In genomic region chr20:63924241-63924640, GRCh38 we compare ENCODE assay signal across 18 cellular contexts. TPM values are rescaled to one million over a fixed set of nuclear protein-coding genes. Genes with fewer than 3 reads are reported as not detected.
DNase-seq lines count a peak whose midpoint lies in the region; ATAC-seq and TF ChIP-seq lines count a peak whose summit lies in the region.
"Had no signal": no experiment of that assay in that cellular context is flagged by ENCODE, and none has a peak within 500 bp of the region (broad histone marks: within the 10 kb centered on the region; RNA-seq: fewer than 3 reads in every experiment).

No MANE protein-coding gene starts in this region.

- DNase-seq in activated naive CD4-positive, alpha-beta T cell treated with anti-CD3 and anti-CD28 coated beads, Interleukin-2, amount 50 U/mL, for 72 hours (ENCODE audit: low spot score in 2 of 2), result no peak
- no peak for DNase-seq in CD4-positive, alpha-beta memory T cell
- no peak for DNase-seq in RWPE1 (ENCODE audit: low spot score)
- no peak for DNase-seq in effector memory CD8-positive, alpha-beta T cell
- DNase-seq in activated CD4-positive, alpha-beta T cell treated with anti-CD3 and anti-CD28 coated beads, Interleukin-2, amount 10 ng/mL, durations not matched to agents 7 days and 5 days, result no peak
- DNase-seq: COR-L47, DMS53, NCI-H1092, NCI-H146, NCI-H2081, NCI-H748 treated with DMSO at 0.1 percent for 48 hours, OCI-M1 had no signal

- ATAC-seq in activated naive CD4-positive, alpha-beta T cell treated with anti-CD3 and anti-CD28 coated beads, Interleukin-2, amount 50 U/mL, for 72 hours, result no peak
- ATAC-seq in effector memory CD8-positive, alpha-beta T cell (replicated peaks), result no peak
- no peak for ATAC-seq in GM21526 (IDR thresholded peaks at IDR 0.05; ENCODE audit: low FRiP score, unreplicated experiment)
- ATAC-seq: A549 had no signal

- peak overlapping the region; percentile 9 for H3K27ac Mint-ChIP-seq in activated naive CD4-positive, alpha-beta T cell treated with anti-CD3 and anti-CD28 coated beads, Interleukin-2, amount 50 U/mL, for 24 hours
- peak overlapping the region in 1 of 2 donors; percentile 63 for H3K27ac Mint-ChIP-seq in activated naive CD4-positive, alpha-beta T cell treated with anti-CD3 and anti-CD28 coated beads, Interleukin-2, amount 50 U/mL, for 72 hours
- H3K27ac Mint-ChIP-seq in CD4-positive, alpha-beta memory T cell, result peak overlapping the region in 6 of 7 donors; percentile 2 to 75 (median 45)
- peak overlapping the region; percentile 6 to 15 for H3K27ac Mint-ChIP-seq in effector memory CD8-positive, alpha-beta T cell
- no peak overlapping the region for H3K27ac Mint-ChIP-seq in activated CD4-positive, alpha-beta T cell treated with anti-CD3 and anti-CD28 coated beads, Interleukin-2, amount 10 ng/mL, durations not matched to agents 7 days and 5 days

- TF ChIP-seq CTCF in RWPE1 (conservative IDR thresholded peaks at IDR 0.05; ENCODE audit: low read depth), result no peak

- H3K9me3 ChIP-seq in CD4-positive, alpha-beta memory T cell (ENCODE audit: control insufficient read depth in 1 of 2, low read length in 2 of 2), result no peaks in the 10 kb centered on the region
- H3K9me3 ChIP-seq: A549, HAP-1 had no signal

- no peaks in the 10 kb centered on the region for H3K9me3 Mint-ChIP-seq in activated naive CD4-positive, alpha-beta T cell treated with anti-CD3 and anti-CD28 coated beads, Interleukin-2, amount 50 U/mL, for 24 hours
- H3K9me3 Mint-ChIP-seq in activated naive CD4-positive, alpha-beta T cell treated with anti-CD3 and anti-CD28 coated beads, Interleukin-2, amount 50 U/mL, for 72 hours, result no peaks in the 10 kb centered on the region
- H3K9me3 Mint-ChIP-seq in CD4-positive, alpha-beta memory T cell, result no peaks in the 10 kb centered on the region
- H3K9me3 Mint-ChIP-seq in effector memory CD8-positive, alpha-beta T cell, result no peaks in the 10 kb centered on the region
- H3K9me3 Mint-ChIP-seq in activated CD4-positive, alpha-beta T cell treated with anti-CD3 and anti-CD28 coated beads, Interleukin-2, amount 10 ng/mL, durations not matched to agents 7 days and 5 days, result no peaks in the 10 kb centered on the region

- no peak overlapping the region for H3K27ac ChIP-seq in CD4-positive, alpha-beta memory T cell (ENCODE audit: low read depth, low read length)
- H3K27ac ChIP-seq in RWPE1, result peak overlapping the region; percentile 17
- H3K27ac ChIP-seq: A549, C4-2B, KMS-11 had no signal

- intact Hi-C loops in CD4-positive, alpha-beta memory T cell (cut with micrococcal nuclease), result no loop called here

- H3K36me3 ChIP-seq in CD4-positive, alpha-beta memory T cell (ENCODE audit: insufficient read depth, low read length), result peaks cover 17% of the 10 kb centered on the region

- peaks cover 10% of the 10 kb centered on the region for H3K4me1 ChIP-seq in CD4-positive, alpha-beta memory T cell (ENCODE audit: insufficient read depth, low read length)
- H3K4me1 ChIP-seq: A549, HAP-1 had no signal

- peaks cover 2% of the 10 kb centered on the region for H3K36me3 Mint-ChIP-seq in activated naive CD4-positive, alpha-beta T cell treated with anti-CD3 and anti-CD28 coated beads, Interleukin-2, amount 50 U/mL, for 24 hours
- H3K36me3 Mint-ChIP-seq in activated naive CD4-positive, alpha-beta T cell treated with anti-CD3 and anti-CD28 coated beads, Interleukin-2, amount 50 U/mL, for 72 hours, result peaks cover 4 to 11% of the 10 kb centered on the region in 2 donors
- peaks cover 15 to 37% of the 10 kb centered on the region in 2 donors for H3K36me3 Mint-ChIP-seq in CD4-positive, alpha-beta memory T cell
- H3K36me3 Mint-ChIP-seq in effector memory CD8-positive, alpha-beta T cell (ENCODE audit: insufficient read depth), result peaks cover 30% of the 10 kb centered on the region
- H3K36me3 Mint-ChIP-seq in activated CD4-positive, alpha-beta T cell treated with anti-CD3 and anti-CD28 coated beads, Interleukin-2, amount 10 ng/mL, durations not matched to agents 7 days and 5 days (ENCODE audit: low read depth), result peaks cover 34% of the 10 kb centered on the region

- H3K27me3 ChIP-seq in CD4-positive, alpha-beta memory T cell (ENCODE audit: insufficient read depth, low read length), result no peaks in the 10 kb centered on the region

- no peak overlapping the region for H3K4me3 Mint-ChIP-seq in activated naive CD4-positive, alpha-beta T cell treated with anti-CD3 and anti-CD28 coated beads, Interleukin-2, amount 50 U/mL, for 24 hours
- no peak overlapping the region for H3K4me3 Mint-ChIP-seq in CD4-positive, alpha-beta memory T cell
- H3K4me3 Mint-ChIP-seq in effector memory CD8-positive, alpha-beta T cell, result no peak overlapping the region
- H3K4me3 Mint-ChIP-seq in activated CD4-positive, alpha-beta T cell treated with anti-CD3 and anti-CD28 coated beads, Interleukin-2, amount 10 ng/mL, durations not matched to agents 7 days and 5 days, result no peak overlapping the region

- H3K27me3 Mint-ChIP-seq in activated naive CD4-positive, alpha-beta T cell treated with anti-CD3 and anti-CD28 coated beads, Interleukin-2, amount 50 U/mL, for 24 hours, result no peaks in the 10 kb centered on the region
- no peaks in the 10 kb centered on the region for H3K27me3 Mint-ChIP-seq in CD4-positive, alpha-beta memory T cell
- H3K27me3 Mint-ChIP-seq in effector memory CD8-positive, alpha-beta T cell, result no peaks in the 10 kb centered on the region
- no peaks in the 10 kb centered on the region for H3K27me3 Mint-ChIP-seq in activated CD4-positive, alpha-beta T cell treated with anti-CD3 and anti-CD28 coated beads, Interleukin-2, amount 10 ng/mL, durations not matched to agents 7 days and 5 days

- H3K4me1 Mint-ChIP-seq in activated naive CD4-positive, alpha-beta T cell treated with anti-CD3 and anti-CD28 coated beads, Interleukin-2, amount 50 U/mL, for 24 hours, result peaks cover 20% of the 10 kb centered on the region
- peaks cover 11 to 35% (median 12%) of the 10 kb centered on the region in 4 donors for H3K4me1 Mint-ChIP-seq in CD4-positive, alpha-beta memory T cell
- H3K4me1 Mint-ChIP-seq in effector memory CD8-positive, alpha-beta T cell (ENCODE audit: low read depth in 2 of 2), result peaks cover 4 to 20% of the 10 kb centered on the region in 2 donors
- peaks cover 10% of the 10 kb centered on the region for H3K4me1 Mint-ChIP-seq in activated CD4-positive, alpha-beta T cell treated with anti-CD3 and anti-CD28 coated beads, Interleukin-2, amount 10 ng/mL, durations not matched to agents 7 days and 5 days

- no peak overlapping the region for H3K4me3 ChIP-seq in CD4-positive, alpha-beta memory T cell (ENCODE audit: low read length in 2 of 2)
- H3K4me3 ChIP-seq: A549, HAP-1 had no signal

- CTCF ChIA-PET in CD4-positive, alpha-beta memory T cell (lab: Charles Lee; ENCODE audit: partially characterized antibody), result no interaction called here
- CTCF ChIA-PET in RWPE1 (lab: Yijun Ruan, JAX), result interaction anchor here (0.6 kb wide), 1 partner anchor 622 kb away, joined by 3 read pairs; no protein-coding TSS in a partner anchor
- CTCF ChIA-PET in activated CD4-positive, alpha-beta T cell treated with anti-CD3 and anti-CD28 coated beads, Interleukin-2, amount 10 ng/mL, durations not matched to agents 7 days and 5 days (lab: Charles Lee), result no interaction called here

- POLR2A ChIA-PET in CD4-positive, alpha-beta memory T cell (lab: Charles Lee; ENCODE audit: partially characterized antibody), result no interaction called here
- POLR2A ChIA-PET in RWPE1 (lab: Yijun Ruan, JAX; ENCODE audit: low non-redundant PET), result no interaction called here
- POLR2A ChIA-PET in activated CD4-positive, alpha-beta T cell treated with anti-CD3 and anti-CD28 coated beads, Interleukin-2, amount 10 ng/mL, durations not matched to agents 7 days and 5 days (lab: Charles Lee), result no interaction called here

RNA-seq across cellular contexts. Expression of gene DNAJC5, which starts 29.3 kb away (rescaled TPM):
- 10 to 100 TPM; 30.7 to 41.9 TPM for total RNA-seq in activated naive CD4-positive, alpha-beta T cell treated with anti-CD3 and anti-CD28 coated beads, Interleukin-2, amount 50 U/mL, for 72 hours
- 10 to 100 TPM; 53.3 to 54.4 TPM for total RNA-seq in CD4-positive, alpha-beta memory T cell
- polyA plus RNA-seq in CD4-positive, alpha-beta memory T cell, result 1 to 10 TPM; 4.9 to 9.2 TPM
- 10 to 100 TPM; 54.0 to 58.7 TPM for total RNA-seq in activated CD4-positive, alpha-beta T cell treated with anti-CD3 and anti-CD28 coated beads, Interleukin-2, amount 10 ng/mL, durations not matched to agents 7 days and 5 days

RNA-seq across cellular contexts. Expression of gene UCKL1, which starts 32.0 kb away (rescaled TPM):
- total RNA-seq in activated naive CD4-positive, alpha-beta T cell treated with anti-CD3 and anti-CD28 coated beads, Interleukin-2, amount 50 U/mL, for 72 hours, result 10 to 100 TPM; 21.3 to 32.7 TPM
- 10 to 100 TPM; 53.7 to 55.1 TPM for total RNA-seq in CD4-positive, alpha-beta memory T cell
- 10 to 100 TPM; 26.2 to 31.8 TPM for polyA plus RNA-seq in CD4-positive, alpha-beta memory T cell
- 10 to 100 TPM; 37.8 to 41.0 TPM for total RNA-seq in activated CD4-positive, alpha-beta T cell treated with anti-CD3 and anti-CD28 coated beads, Interleukin-2, amount 10 ng/mL, durations not matched to agents 7 days and 5 days

RNA-seq across cellular contexts. Expression of gene ZNF512B, which starts 45.5 kb away (rescaled TPM):
- 10 to 100 TPM in 1 of 2 donors, 1 to 10 TPM in 1; 10.0 to 21.4 TPM for total RNA-seq in activated naive CD4-positive, alpha-beta T cell treated with anti-CD3 and anti-CD28 coated beads, Interleukin-2, amount 50 U/mL, for 72 hours
- 10 to 100 TPM; 20.7 to 22.0 TPM for total RNA-seq in CD4-positive, alpha-beta memory T cell
- polyA plus RNA-seq in CD4-positive, alpha-beta memory T cell, result 1 to 10 TPM in 1 of 2 donors, under 1 TPM in 1; 0.20 to 1.7 TPM
- total RNA-seq in activated CD4-positive, alpha-beta T cell treated with anti-CD3 and anti-CD28 coated beads, Interleukin-2, amount 10 ng/mL, durations not matched to agents 7 days and 5 days, result 10 to 100 TPM; 19.3 to 21.4 TPM

RNA-seq across cellular contexts. Expression of gene SAMD10, which starts 55.2 kb away (rescaled TPM):
- total RNA-seq in activated naive CD4-positive, alpha-beta T cell treated with anti-CD3 and anti-CD28 coated beads, Interleukin-2, amount 50 U/mL, for 72 hours, result 10 to 100 TPM in 1 of 2 donors, 1 to 10 TPM in 1; 8.2 to 65.4 TPM
- 1 to 10 TPM; 7.4 to 7.5 TPM for total RNA-seq in CD4-positive, alpha-beta memory T cell
- polyA plus RNA-seq in CD4-positive, alpha-beta memory T cell, result 10 to 100 TPM in 1 of 2 donors, 1 to 10 TPM in 1; 9.7 to 13.0 TPM
- 10 to 100 TPM; 16.3 to 17.2 TPM for total RNA-seq in activated CD4-positive, alpha-beta T cell treated with anti-CD3 and anti-CD28 coated beads, Interleukin-2, amount 10 ng/mL, durations not matched to agents 7 days and 5 days
- polyA plus RNA-seq: A549 had no signal

RNA-seq across cellular contexts. Expression of gene PRPF6, which starts 56.7 kb away (rescaled TPM):
- 10 to 100 TPM; 82.1 to 82.7 TPM for total RNA-seq in activated naive CD4-positive, alpha-beta T cell treated with anti-CD3 and anti-CD28 coated beads, Interleukin-2, amount 50 U/mL, for 72 hours
- 10 to 100 TPM; 86.4 to 88.7 TPM for total RNA-seq in CD4-positive, alpha-beta memory T cell
- 100 to 1,000 TPM in 1 of 2 donors, 10 to 100 TPM in 1; 63.8 to 101 TPM for polyA plus RNA-seq in CD4-positive, alpha-beta memory T cell
- total RNA-seq in activated CD4-positive, alpha-beta T cell treated with anti-CD3 and anti-CD28 coated beads, Interleukin-2, amount 10 ng/mL, durations not matched to agents 7 days and 5 days, result 10 to 100 TPM; 67.1 to 70.8 TPM
